Comparison of ENCODE assay signal across 8 cellular contexts in genomic region chr17:20852541-20853370, GRCh38.
DNase-seq lines count a peak whose midpoint lies in the region; ATAC-seq and TF ChIP-seq lines count a peak whose summit lies in the region.

No MANE protein-coding gene starts in this region.

- ATAC-seq in PC-3 = no peak
- no peak for ATAC-seq in effector memory CD8-positive, alpha-beta T cell (replicated peaks)
- no peak for ATAC-seq in GM18868 (IDR thresholded peaks at IDR 0.05; ENCODE audit: unreplicated experiment)
- no peak for ATAC-seq in HG02970 (IDR thresholded peaks at IDR 0.05; ENCODE audit: low FRiP score, unreplicated experiment)

- H3F3A ChIP-seq in PC-3 (ENCODE audit: low read length, unreplicated experiment) = no peaks in the 10 kb centered on the region
- no peaks in the 10 kb centered on the region for H3F3A ChIP-seq in neural cell (ENCODE audit: insufficient read depth, low read length, poor library complexity, severe bottlenecking)

- H3K9me2 ChIP-seq in PC-3 (replicated peaks; ENCODE audit: low read length) (no peaks in the 10 kb centered on the region), neural cell (ENCODE audit: insufficient read depth, low read length) (no peaks in the 10 kb centered on the region)

- DNase-seq in activated naive CD4-positive, alpha-beta T cell treated with anti-CD3 and anti-CD28 coated beads, Interleukin-2, amount 10 ng/mL, durations not matched to agents 7 days and 5 days = peak; percentile 38
- DNase-seq in activated naive CD4-positive, alpha-beta T cell treated with Interleukin-2 at 50 U/mL for 16 hours = no peak
- DNase-seq in PC-3 (peak; percentile 35), NK-92 (lab: John Stamatoyannopoulos, UW; ENCODE audit: unreplicated experiment) (no peak)
- DNase-seq in effector memory CD8-positive, alpha-beta T cell = no peak

- no peak overlapping the region for H2AFZ ChIP-seq in PC-3 (ENCODE audit: low read length)
- H2AFZ ChIP-seq in neural cell (ENCODE audit: low read depth, low read length) = peak overlapping the region; percentile 56

- peaks cover 10% of the 10 kb centered on the region for H3K4me1 Mint-ChIP-seq in activated naive CD4-positive, alpha-beta T cell treated with anti-CD3 and anti-CD28 coated beads, Interleukin-2, amount 10 ng/mL, durations not matched to agents 7 days and 5 days
- peaks cover 5 to 8% of the 10 kb centered on the region in 2 donors for H3K4me1 Mint-ChIP-seq in effector memory CD8-positive, alpha-beta T cell (ENCODE audit: low read depth in 2 of 2)

- H3K36me3 ChIP-seq in PC-3 (ENCODE audit: low read depth, low read length) (no peaks in the 10 kb centered on the region), neural cell (ENCODE audit: insufficient read depth, low read length) (no peaks in the 10 kb centered on the region)

- TF ChIP-seq EP300 in neural cell (conservative IDR thresholded peaks at IDR 0.05; ENCODE audit: poor library complexity, severe bottlenecking) = no peak

- intact Hi-C loops in PC-3 (cut with micrococcal nuclease) = no loop called here

- no peak overlapping the region for H3K27ac Mint-ChIP-seq in activated naive CD4-positive, alpha-beta T cell treated with anti-CD3 and anti-CD28 coated beads, Interleukin-2, amount 10 ng/mL, durations not matched to agents 7 days and 5 days
- H3K27ac Mint-ChIP-seq in effector memory CD8-positive, alpha-beta T cell = no peak overlapping the region

- H4K20me1 ChIP-seq in PC-3 (ENCODE audit: low read length) (no peaks in the 10 kb centered on the region), neural cell (ENCODE audit: insufficient read depth) (no peaks in the 10 kb centered on the region)

- H3K36me3 Mint-ChIP-seq in activated naive CD4-positive, alpha-beta T cell treated with anti-CD3 and anti-CD28 coated beads, Interleukin-2, amount 10 ng/mL, durations not matched to agents 7 days and 5 days = no peaks in the 10 kb centered on the region
- H3K36me3 Mint-ChIP-seq in effector memory CD8-positive, alpha-beta T cell (ENCODE audit: insufficient read depth) = no peaks in the 10 kb centered on the region

- no peaks in the 10 kb centered on the region for H3K9me3 Mint-ChIP-seq in activated naive CD4-positive, alpha-beta T cell treated with anti-CD3 and anti-CD28 coated beads, Interleukin-2, amount 10 ng/mL, durations not matched to agents 7 days and 5 days
- H3K9me3 Mint-ChIP-seq in effector memory CD8-positive, alpha-beta T cell = no peaks in the 10 kb centered on the region

- CTCF ChIA-PET in activated naive CD4-positive, alpha-beta T cell treated with anti-CD3 and anti-CD28 coated beads, Interleukin-2, amount 10 ng/mL, durations not matched to agents 7 days and 5 days (lab: Charles Lee) = no interaction called here
- CTCF ChIA-PET in PC-3 (lab: Charles Lee) = no interaction called here

- no peak overlapping the region for H3K27ac ChIP-seq in PC-3 (ENCODE audit: low read length)
- H3K27ac ChIP-seq in neural cell (ENCODE audit: low read length) = peak overlapping the region; percentile 28

- no TSS peak for BruUV-seq in PC-3 (replicated peaks; lab: Mats Ljungman, UMichigan)

- H3K4me1 ChIP-seq in PC-3 (ENCODE audit: insufficient read depth, low read length) = no peaks in the 10 kb centered on the region

- TF ChIP-seq RAD21 in neural cell (conservative IDR thresholded peaks at IDR 0.05) = no peak

- H3K27me3 ChIP-seq in PC-3 (ENCODE audit: low read length) (peaks cover 29% of the 10 kb centered on the region), neural cell (ENCODE audit: insufficient read depth, low read depth, low read length) (peaks cover 9% of the 10 kb centered on the region)

- 0 out of 2 replicates have a peak overlapping the region, but pooled peaks have one; percentile 24 for H3K4me3 ChIP-seq in PC-3 (ENCODE audit: low read length)
- no peak overlapping the region for H3K4me3 ChIP-seq in neural cell (ENCODE audit: low read length)

- POLR2A ChIA-PET in PC-3 (lab: Charles Lee; ENCODE audit: unreplicated experiment) = no interaction called here

- H3K9ac ChIP-seq in PC-3 (ENCODE audit: low read length) (no peak overlapping the region), neural cell (ENCODE audit: low read length) (peak overlapping the region; percentile 56)

- H3K4me3 Mint-ChIP-seq in activated naive CD4-positive, alpha-beta T cell treated with anti-CD3 and anti-CD28 coated beads, Interleukin-2, amount 10 ng/mL, durations not matched to agents 7 days and 5 days = peak overlapping the region; percentile 58
- peak overlapping the region; percentile 45 to 46 for H3K4me3 Mint-ChIP-seq in effector memory CD8-positive, alpha-beta T cell

- H3K79me2 ChIP-seq in PC-3 (ENCODE audit: low read length) = no peaks in the 10 kb centered on the region
- no peaks in the 10 kb centered on the region for H3K79me2 ChIP-seq in neural cell (replicated peaks; ENCODE audit: insufficient read depth, low read length)

- H3K9me3 ChIP-seq in PC-3 (ENCODE audit: low read length) (no peaks in the 10 kb centered on the region), neural cell (ENCODE audit: low read length) (no peaks in the 10 kb centered on the region)

- H3K4me2 ChIP-seq in PC-3 (ENCODE audit: low read length) (peak overlapping the region; percentile 59), neural cell (ENCODE audit: low read length) (peak overlapping the region; percentile 3)

- no peak for TF ChIP-seq CTCF in PC-3 (conservative IDR thresholded peaks at IDR 0.05; ENCODE audit: low read depth, low read length)
- no peak for TF ChIP-seq CTCF in neural cell (IDR thresholded peaks at IDR 0.05; ENCODE audit: poor library complexity, severe bottlenecking)

- peaks cover 23% of the 10 kb centered on the region for H3K27me3 Mint-ChIP-seq in activated naive CD4-positive, alpha-beta T cell treated with anti-CD3 and anti-CD28 coated beads, Interleukin-2, amount 10 ng/mL, durations not matched to agents 7 days and 5 days
- peaks cover 33 to 40% of the 10 kb centered on the region in 2 donors for H3K27me3 Mint-ChIP-seq in effector memory CD8-positive, alpha-beta T cell

TF ChIP-seq in neural cell, 6 proteins besides CTCF, POLR2A, EP300 and RAD21:
- TF ChIP-seq, protein P1, sequence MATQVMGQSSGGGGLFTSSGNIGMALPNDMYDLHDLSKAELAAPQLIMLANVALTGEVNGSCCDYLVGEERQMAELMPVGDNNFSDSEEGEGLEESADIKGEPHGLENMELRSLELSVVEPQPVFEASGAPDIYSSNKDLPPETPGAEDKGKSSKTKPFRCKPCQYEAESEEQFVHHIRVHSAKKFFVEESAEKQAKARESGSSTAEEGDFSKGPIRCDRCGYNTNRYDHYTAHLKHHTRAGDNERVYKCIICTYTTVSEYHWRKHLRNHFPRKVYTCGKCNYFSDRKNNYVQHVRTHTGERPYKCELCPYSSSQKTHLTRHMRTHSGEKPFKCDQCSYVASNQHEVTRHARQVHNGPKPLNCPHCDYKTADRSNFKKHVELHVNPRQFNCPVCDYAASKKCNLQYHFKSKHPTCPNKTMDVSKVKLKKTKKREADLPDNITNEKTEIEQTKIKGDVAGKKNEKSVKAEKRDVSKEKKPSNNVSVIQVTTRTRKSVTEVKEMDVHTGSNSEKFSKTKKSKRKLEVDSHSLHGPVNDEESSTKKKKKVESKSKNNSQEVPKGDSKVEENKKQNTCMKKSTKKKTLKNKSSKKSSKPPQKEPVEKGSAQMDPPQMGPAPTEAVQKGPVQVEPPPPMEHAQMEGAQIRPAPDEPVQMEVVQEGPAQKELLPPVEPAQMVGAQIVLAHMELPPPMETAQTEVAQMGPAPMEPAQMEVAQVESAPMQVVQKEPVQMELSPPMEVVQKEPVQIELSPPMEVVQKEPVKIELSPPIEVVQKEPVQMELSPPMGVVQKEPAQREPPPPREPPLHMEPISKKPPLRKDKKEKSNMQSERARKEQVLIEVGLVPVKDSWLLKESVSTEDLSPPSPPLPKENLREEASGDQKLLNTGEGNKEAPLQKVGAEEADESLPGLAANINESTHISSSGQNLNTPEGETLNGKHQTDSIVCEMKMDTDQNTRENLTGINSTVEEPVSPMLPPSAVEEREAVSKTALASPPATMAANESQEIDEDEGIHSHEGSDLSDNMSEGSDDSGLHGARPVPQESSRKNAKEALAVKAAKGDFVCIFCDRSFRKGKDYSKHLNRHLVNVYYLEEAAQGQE (IDR thresholded peaks at IDR 0.05; ENCODE audit: borderline replicate concordance) = no peak
- no peak for TF ChIP-seq TAF1 (IDR thresholded peaks at IDR 0.05; ENCODE audit: low read depth)
- peak; percentile 38 for TF ChIP-seq POLR2AphosphoS5 (IDR thresholded peaks at IDR 0.05)
- no peak for TF ChIP-seq SMC3 (conservative IDR thresholded peaks at IDR 0.05; ENCODE audit: poor library complexity)
- no peak for TF ChIP-seq EZH2 (IDR thresholded peaks at IDR 0.05; ENCODE audit: borderline replicate concordance, insufficient read depth, low read length, poor library complexity, severe bottlenecking)

Comparison
In these comparisons a context has a peak if more than half of its experiments do, and no peak if none do; other contexts are left out.
1. DNase-seq: peak in activated naive CD4-positive, alpha-beta T cell treated with anti-CD3 and anti-CD28 coated beads, Interleukin-2, amount 10 ng/mL, durations not matched to agents 7 days and 5 days (single experiment) and PC-3 (single experiment); none in activated naive CD4-positive, alpha-beta T cell treated with Interleukin-2 at 50 U/mL for 16 hours (single experiment), effector memory CD8-positive, alpha-beta T cell (0 of 3) and NK-92 (single experiment).